17 cellular contexts compared by ENCODE assay signal in genomic region chr2:190916829-190917228, GRCh38.
"Had no signal": no experiment of that assay in that cellular context is flagged by ENCODE, and none has a peak within 500 bp of the region (broad histone marks: within the 10 kb centered on the region; RNA-seq: fewer than 3 reads in every experiment).

No MANE protein-coding gene starts in this region.

- H3K27ac Mint-ChIP-seq: progenitor cell of endocrine pancreas had no signal

- H3K4me3 ChIP-seq: gastrocnemius medialis, lung, tibial artery had no signal

- DNase-seq: activated CD4-positive, alpha-beta T cell treated with anti-CD3 and anti-CD28 coated beads, Interleukin-2, amount 50 U/mL, for 48 hours; activated CD4-positive, CD25-positive, alpha-beta regulatory T cell; activated gamma-delta T cell treated with Interleukin-2 at 50 U/mL for 16 hours; effector CD4-positive, alpha-beta T cell; gastrocnemius medialis; head of caudate nucleus; SK-N-SH; substantia nigra; T1000; tibial artery had no signal

- H3K4me3 Mint-ChIP-seq: neural crest cell had no signal

- H3K27me3 ChIP-seq: gastrocnemius medialis, tibial artery had no signal

- H3K4me1 Mint-ChIP-seq: neural crest cell had no signal

- H3K9me3 ChIP-seq: gastrocnemius medialis, SK-N-SH, tibial artery had no signal

- FAIRE-seq: bronchial epithelial cell, keratinocyte, urothelium cell line had no signal

- ATAC-seq: esophagus mucosa, gastrocnemius medialis had no signal

- H3K27ac ChIP-seq: gastrocnemius medialis, tibial artery had no signal

- H3K27me3 Mint-ChIP-seq: progenitor cell of endocrine pancreas had no signal

- H3K4me1 ChIP-seq: gastrocnemius medialis had no signal

- H3K9me3 Mint-ChIP-seq: neural crest cell had no signal
